ENCODE assay signal across 1 cellular context in the genomic region with DNA sequence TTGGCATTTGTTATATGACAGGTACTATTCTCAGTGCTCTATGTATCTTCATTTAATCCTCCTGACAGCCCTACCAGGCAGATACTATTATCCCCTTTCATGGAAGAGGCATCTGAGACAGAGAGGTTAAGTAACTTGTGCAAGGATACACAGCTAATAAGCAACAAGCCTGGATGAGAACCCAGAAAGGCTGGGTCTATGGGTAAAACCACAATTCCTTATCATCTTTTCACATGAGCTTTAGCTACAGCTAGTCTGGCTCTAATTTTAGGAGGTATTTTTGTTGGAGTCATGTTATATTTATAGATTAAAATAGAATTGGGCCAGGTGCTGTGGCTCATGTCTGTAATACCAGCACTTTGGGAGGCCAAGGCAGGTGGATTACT.
TF ChIP-seq lines count a peak whose summit lies in the region.

No MANE protein-coding gene starts in this region.

TF ChIP-seq in K562, 482 proteins besides CTCF, POLR2A, EP300 and RAD21 (continues in another document):
- TF ChIP-seq POLR3A (IDR thresholded peaks at IDR 0.05; ENCODE audit: borderline replicate concordance, extremely low read depth, insufficient read depth, insufficient read length) = no peak
- no peak for TF ChIP-seq TFAM (CRISPR knock-in tag; conservative IDR thresholded peaks at IDR 0.05)
- TF ChIP-seq, protein P1, sequence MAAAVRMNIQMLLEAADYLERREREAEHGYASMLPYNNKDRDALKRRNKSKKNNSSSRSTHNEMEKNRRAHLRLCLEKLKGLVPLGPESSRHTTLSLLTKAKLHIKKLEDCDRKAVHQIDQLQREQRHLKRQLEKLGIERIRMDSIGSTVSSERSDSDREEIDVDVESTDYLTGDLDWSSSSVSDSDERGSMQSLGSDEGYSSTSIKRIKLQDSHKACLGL (CRISPR knock-in tag; IDR thresholded peaks at IDR 0.05; ENCODE audit: borderline replicate concordance, poor library complexity, severe bottlenecking) = no peak
- no peak for TF ChIP-seq HOXB6 (CRISPR knock-in tag; IDR thresholded peaks at IDR 0.05; ENCODE audit: borderline replicate concordance)
- no peak for TF ChIP-seq ZNF57 (CRISPR knock-in tag; IDR thresholded peaks at IDR 0.05)
- TF ChIP-seq ZNF140 (CRISPR knock-in tag; IDR thresholded peaks at IDR 0.05) = no peak
- TF ChIP-seq RBM34 (IDR thresholded peaks at IDR 0.05; ENCODE audit: borderline replicate concordance, insufficient read depth, low read length) = no peak
- no peak for TF ChIP-seq CBFB (CRISPR knock-in tag; IDR thresholded peaks at IDR 0.05)
- peak; percentile 35; the same call in 1 of the 2 replicates for TF ChIP-seq NCOR1 (IDR thresholded peaks at IDR 0.05)
- TF ChIP-seq, protein P2, sequence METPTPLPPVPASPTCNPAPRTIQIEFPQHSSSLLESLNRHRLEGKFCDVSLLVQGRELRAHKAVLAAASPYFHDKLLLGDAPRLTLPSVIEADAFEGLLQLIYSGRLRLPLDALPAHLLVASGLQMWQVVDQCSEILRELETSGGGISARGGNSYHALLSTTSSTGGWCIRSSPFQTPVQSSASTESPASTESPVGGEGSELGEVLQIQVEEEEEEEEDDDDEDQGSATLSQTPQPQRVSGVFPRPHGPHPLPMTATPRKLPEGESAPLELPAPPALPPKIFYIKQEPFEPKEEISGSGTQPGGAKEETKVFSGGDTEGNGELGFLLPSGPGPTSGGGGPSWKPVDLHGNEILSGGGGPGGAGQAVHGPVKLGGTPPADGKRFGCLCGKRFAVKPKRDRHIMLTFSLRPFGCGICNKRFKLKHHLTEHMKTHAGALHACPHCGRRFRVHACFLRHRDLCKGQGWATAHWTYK (CRISPR knock-in tag; IDR thresholded peaks at IDR 0.05) = no peak
- no peak for TF ChIP-seq SNIP1 (IDR thresholded peaks at IDR 0.05; ENCODE audit: low read depth)
- no peak for TF ChIP-seq ZNF197 (CRISPR knock-in tag; IDR thresholded peaks at IDR 0.05; ENCODE audit: low read depth)
- TF ChIP-seq ZNF589 (CRISPR knock-in tag; IDR thresholded peaks at IDR 0.05; ENCODE audit: low read depth) = no peak
- no peak for TF ChIP-seq ZNF217 (CRISPR knock-in tag; IDR thresholded peaks at IDR 0.05)
- no peak for TF ChIP-seq POLR2AphosphoS2 (IDR thresholded peaks at IDR 0.05; ENCODE audit: low read length)
- no peak for TF ChIP-seq CSDE1 (IDR thresholded peaks at IDR 0.05)
- TF ChIP-seq BMI1 (IDR thresholded peaks at IDR 0.05; ENCODE audit: low read length) = no peak
- TF ChIP-seq MTA1 (IDR thresholded peaks at IDR 0.05; ENCODE audit: borderline replicate concordance) = no peak
- no peak for TF ChIP-seq SOX6 (IDR thresholded peaks at IDR 0.05)
- no peak for TF ChIP-seq SIN3A (IDR thresholded peaks at IDR 0.05; ENCODE audit: borderline replicate concordance in 2 of 2, control insufficient read depth in 1 of 2, low read depth in 2 of 2, low read length in 2 of 2)
- no peak for TF ChIP-seq MCM7 (IDR thresholded peaks at IDR 0.05)
- peak; percentile 69 for TF ChIP-seq ZFP36 (IDR thresholded peaks at IDR 0.05; ENCODE audit: low read depth, low read length, partially characterized antibody)
- no peak for TF ChIP-seq NR2C1 (IDR thresholded peaks at IDR 0.05)
- no peak for TF ChIP-seq NR2C1 (tag; IDR thresholded peaks at IDR 0.05)
- no peak for TF ChIP-seq FOXM1 (IDR thresholded peaks at IDR 0.05; ENCODE audit: low read depth)
- TF ChIP-seq FOXM1 (CRISPR knock-in tag; IDR thresholded peaks at IDR 0.05; ENCODE audit: low read depth) = no peak
- TF ChIP-seq CBFA2T2 (conservative IDR thresholded peaks at IDR 0.05) = 0 out of 2 replicates have a peak, but pooled peaks have one; percentile 19
- no peak for TF ChIP-seq HDAC3 (IDR thresholded peaks at IDR 0.05; ENCODE audit: borderline replicate concordance, partially characterized antibody)
- no peak for TF ChIP-seq THRAP3 (IDR thresholded peaks at IDR 0.05; ENCODE audit: borderline replicate concordance)
- 0 out of 2 replicates have a peak, but pooled peaks have one; percentile 55 for TF ChIP-seq MEF2D (tag; conservative IDR thresholded peaks at IDR 0.05; ENCODE audit: low read depth)
- no peak for TF ChIP-seq EHMT2 (IDR thresholded peaks at IDR 0.05)
- no peak for TF ChIP-seq GTF2A2 (tag; IDR thresholded peaks at IDR 0.05)
- no peak for TF ChIP-seq ZNF75A (CRISPR knock-in tag; IDR thresholded peaks at IDR 0.05)
- TF ChIP-seq, protein P3, sequence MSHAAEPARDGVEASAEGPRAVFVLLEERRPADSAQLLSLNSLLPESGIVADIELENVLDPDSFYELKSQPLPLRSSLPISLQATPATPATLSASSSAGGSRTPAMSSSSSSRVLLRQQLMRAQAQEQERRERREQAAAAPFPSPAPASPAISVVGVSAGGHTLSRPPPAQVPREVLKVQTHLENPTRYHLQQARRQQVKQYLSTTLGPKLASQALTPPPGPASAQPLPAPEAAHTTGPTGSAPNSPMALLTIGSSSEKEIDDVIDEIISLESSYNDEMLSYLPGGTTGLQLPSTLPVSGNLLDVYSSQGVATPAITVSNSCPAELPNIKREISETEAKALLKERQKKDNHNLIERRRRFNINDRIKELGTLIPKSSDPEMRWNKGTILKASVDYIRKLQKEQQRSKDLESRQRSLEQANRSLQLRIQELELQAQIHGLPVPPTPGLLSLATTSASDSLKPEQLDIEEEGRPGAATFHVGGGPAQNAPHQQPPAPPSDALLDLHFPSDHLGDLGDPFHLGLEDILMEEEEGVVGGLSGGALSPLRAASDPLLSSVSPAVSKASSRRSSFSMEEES (CRISPR knock-in tag; IDR thresholded peaks at IDR 0.05) = no peak
- no peak for TF ChIP-seq FOXJ3 (CRISPR knock-in tag; IDR thresholded peaks at IDR 0.05)
- peak; percentile 36; the same call in 1 of the 2 replicates for TF ChIP-seq ZFX (CRISPR knock-in tag; IDR thresholded peaks at IDR 0.05)
- TF ChIP-seq, protein P4, sequence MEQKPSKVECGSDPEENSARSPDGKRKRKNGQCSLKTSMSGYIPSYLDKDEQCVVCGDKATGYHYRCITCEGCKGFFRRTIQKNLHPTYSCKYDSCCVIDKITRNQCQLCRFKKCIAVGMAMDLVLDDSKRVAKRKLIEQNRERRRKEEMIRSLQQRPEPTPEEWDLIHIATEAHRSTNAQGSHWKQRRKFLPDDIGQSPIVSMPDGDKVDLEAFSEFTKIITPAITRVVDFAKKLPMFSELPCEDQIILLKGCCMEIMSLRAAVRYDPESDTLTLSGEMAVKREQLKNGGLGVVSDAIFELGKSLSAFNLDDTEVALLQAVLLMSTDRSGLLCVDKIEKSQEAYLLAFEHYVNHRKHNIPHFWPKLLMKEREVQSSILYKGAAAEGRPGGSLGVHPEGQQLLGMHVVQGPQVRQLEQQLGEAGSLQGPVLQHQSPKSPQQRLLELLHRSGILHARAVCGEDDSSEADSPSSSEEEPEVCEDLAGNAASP (IDR thresholded peaks at IDR 0.05) = no peak
- TF ChIP-seq NFE2L1 (tag; IDR thresholded peaks at IDR 0.05; ENCODE audit: borderline replicate concordance, low read depth) = no peak
- TF ChIP-seq, protein P5, sequence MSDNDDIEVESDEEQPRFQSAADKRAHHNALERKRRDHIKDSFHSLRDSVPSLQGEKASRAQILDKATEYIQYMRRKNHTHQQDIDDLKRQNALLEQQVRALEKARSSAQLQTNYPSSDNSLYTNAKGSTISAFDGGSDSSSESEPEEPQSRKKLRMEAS (CRISPR knock-in tag; IDR thresholded peaks at IDR 0.05) = no peak
- TF ChIP-seq, protein P6, sequence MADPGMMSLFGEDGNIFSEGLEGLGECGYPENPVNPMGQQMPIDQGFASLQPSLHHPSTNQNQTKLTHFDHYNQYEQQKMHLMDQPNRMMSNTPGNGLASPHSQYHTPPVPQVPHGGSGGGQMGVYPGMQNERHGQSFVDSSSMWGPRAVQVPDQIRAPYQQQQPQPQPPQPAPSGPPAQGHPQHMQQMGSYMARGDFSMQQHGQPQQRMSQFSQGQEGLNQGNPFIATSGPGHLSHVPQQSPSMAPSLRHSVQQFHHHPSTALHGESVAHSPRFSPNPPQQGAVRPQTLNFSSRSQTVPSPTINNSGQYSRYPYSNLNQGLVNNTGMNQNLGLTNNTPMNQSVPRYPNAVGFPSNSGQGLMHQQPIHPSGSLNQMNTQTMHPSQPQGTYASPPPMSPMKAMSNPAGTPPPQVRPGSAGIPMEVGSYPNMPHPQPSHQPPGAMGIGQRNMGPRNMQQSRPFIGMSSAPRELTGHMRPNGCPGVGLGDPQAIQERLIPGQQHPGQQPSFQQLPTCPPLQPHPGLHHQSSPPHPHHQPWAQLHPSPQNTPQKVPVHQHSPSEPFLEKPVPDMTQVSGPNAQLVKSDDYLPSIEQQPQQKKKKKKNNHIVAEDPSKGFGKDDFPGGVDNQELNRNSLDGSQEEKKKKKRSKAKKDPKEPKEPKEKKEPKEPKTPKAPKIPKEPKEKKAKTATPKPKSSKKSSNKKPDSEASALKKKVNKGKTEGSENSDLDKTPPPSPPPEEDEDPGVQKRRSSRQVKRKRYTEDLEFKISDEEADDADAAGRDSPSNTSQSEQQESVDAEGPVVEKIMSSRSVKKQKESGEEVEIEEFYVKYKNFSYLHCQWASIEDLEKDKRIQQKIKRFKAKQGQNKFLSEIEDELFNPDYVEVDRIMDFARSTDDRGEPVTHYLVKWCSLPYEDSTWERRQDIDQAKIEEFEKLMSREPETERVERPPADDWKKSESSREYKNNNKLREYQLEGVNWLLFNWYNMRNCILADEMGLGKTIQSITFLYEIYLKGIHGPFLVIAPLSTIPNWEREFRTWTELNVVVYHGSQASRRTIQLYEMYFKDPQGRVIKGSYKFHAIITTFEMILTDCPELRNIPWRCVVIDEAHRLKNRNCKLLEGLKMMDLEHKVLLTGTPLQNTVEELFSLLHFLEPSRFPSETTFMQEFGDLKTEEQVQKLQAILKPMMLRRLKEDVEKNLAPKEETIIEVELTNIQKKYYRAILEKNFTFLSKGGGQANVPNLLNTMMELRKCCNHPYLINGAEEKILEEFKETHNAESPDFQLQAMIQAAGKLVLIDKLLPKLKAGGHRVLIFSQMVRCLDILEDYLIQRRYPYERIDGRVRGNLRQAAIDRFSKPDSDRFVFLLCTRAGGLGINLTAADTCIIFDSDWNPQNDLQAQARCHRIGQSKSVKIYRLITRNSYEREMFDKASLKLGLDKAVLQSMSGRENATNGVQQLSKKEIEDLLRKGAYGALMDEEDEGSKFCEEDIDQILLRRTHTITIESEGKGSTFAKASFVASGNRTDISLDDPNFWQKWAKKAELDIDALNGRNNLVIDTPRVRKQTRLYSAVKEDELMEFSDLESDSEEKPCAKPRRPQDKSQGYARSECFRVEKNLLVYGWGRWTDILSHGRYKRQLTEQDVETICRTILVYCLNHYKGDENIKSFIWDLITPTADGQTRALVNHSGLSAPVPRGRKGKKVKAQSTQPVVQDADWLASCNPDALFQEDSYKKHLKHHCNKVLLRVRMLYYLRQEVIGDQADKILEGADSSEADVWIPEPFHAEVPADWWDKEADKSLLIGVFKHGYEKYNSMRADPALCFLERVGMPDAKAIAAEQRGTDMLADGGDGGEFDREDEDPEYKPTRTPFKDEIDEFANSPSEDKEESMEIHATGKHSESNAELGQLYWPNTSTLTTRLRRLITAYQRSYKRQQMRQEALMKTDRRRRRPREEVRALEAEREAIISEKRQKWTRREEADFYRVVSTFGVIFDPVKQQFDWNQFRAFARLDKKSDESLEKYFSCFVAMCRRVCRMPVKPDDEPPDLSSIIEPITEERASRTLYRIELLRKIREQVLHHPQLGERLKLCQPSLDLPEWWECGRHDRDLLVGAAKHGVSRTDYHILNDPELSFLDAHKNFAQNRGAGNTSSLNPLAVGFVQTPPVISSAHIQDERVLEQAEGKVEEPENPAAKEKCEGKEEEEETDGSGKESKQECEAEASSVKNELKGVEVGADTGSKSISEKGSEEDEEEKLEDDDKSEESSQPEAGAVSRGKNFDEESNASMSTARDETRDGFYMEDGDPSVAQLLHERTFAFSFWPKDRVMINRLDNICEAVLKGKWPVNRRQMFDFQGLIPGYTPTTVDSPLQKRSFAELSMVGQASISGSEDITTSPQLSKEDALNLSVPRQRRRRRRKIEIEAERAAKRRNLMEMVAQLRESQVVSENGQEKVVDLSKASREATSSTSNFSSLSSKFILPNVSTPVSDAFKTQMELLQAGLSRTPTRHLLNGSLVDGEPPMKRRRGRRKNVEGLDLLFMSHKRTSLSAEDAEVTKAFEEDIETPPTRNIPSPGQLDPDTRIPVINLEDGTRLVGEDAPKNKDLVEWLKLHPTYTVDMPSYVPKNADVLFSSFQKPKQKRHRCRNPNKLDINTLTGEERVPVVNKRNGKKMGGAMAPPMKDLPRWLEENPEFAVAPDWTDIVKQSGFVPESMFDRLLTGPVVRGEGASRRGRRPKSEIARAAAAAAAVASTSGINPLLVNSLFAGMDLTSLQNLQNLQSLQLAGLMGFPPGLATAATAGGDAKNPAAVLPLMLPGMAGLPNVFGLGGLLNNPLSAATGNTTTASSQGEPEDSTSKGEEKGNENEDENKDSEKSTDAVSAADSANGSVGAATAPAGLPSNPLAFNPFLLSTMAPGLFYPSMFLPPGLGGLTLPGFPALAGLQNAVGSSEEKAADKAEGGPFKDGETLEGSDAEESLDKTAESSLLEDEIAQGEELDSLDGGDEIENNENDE (IDR thresholded peaks at IDR 0.05; ENCODE audit: low read depth, low read length) = no peak
- peak; percentile 79; the same call in 1 of the 2 replicates for TF ChIP-seq MEF2A (IDR thresholded peaks at IDR 0.05; ENCODE audit: control insufficient read depth, low read depth, low read length)
- TF ChIP-seq HNRNPLL (IDR thresholded peaks at IDR 0.05; ENCODE audit: low read depth, low read length, poor library complexity, severe bottlenecking) = no peak
- TF ChIP-seq, protein P7, sequence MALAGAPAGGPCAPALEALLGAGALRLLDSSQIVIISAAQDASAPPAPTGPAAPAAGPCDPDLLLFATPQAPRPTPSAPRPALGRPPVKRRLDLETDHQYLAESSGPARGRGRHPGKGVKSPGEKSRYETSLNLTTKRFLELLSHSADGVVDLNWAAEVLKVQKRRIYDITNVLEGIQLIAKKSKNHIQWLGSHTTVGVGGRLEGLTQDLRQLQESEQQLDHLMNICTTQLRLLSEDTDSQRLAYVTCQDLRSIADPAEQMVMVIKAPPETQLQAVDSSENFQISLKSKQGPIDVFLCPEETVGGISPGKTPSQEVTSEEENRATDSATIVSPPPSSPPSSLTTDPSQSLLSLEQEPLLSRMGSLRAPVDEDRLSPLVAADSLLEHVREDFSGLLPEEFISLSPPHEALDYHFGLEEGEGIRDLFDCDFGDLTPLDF (CRISPR knock-in tag; IDR thresholded peaks at IDR 0.05) = no peak
- TF ChIP-seq SAFB2 (IDR thresholded peaks at IDR 0.05; ENCODE audit: borderline replicate concordance, low read depth, low read length, severe bottlenecking) = no peak
- TF ChIP-seq, protein P8, sequence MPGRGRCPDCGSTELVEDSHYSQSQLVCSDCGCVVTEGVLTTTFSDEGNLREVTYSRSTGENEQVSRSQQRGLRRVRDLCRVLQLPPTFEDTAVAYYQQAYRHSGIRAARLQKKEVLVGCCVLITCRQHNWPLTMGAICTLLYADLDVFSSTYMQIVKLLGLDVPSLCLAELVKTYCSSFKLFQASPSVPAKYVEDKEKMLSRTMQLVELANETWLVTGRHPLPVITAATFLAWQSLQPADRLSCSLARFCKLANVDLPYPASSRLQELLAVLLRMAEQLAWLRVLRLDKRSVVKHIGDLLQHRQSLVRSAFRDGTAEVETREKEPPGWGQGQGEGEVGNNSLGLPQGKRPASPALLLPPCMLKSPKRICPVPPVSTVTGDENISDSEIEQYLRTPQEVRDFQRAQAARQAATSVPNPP (IDR thresholded peaks at IDR 0.05; ENCODE audit: borderline replicate concordance, insufficient read depth, insufficient read length) = no peak
- TF ChIP-seq GABPA (tag; conservative IDR thresholded peaks at IDR 0.05; ENCODE audit: low read depth) = no peak
- TF ChIP-seq KLF16 (IDR thresholded peaks at IDR 0.05) = 0 out of 2 replicates have a peak, but pooled peaks have one; percentile 28
